In genomic region chr9:110029815-110030480, GRCh38 we compare ENCODE assay signal across 14 cellular contexts.
DNase-seq lines count a peak whose midpoint lies in the region; ATAC-seq and TF ChIP-seq lines count a peak whose summit lies in the region.
"Had no signal": no experiment of that assay in that cellular context is flagged by ENCODE, and none has a peak within 500 bp of the region (broad histone marks: within the 10 kb centered on the region; RNA-seq: fewer than 3 reads in every experiment).

No MANE protein-coding gene starts in this region.

- H3K4me3 Mint-ChIP-seq in naive thymus-derived CD4-positive, alpha-beta T cell = peak overlapping the region in 8 of 10 donors; percentile 1 to 54 (median 42)
- H3K4me3 Mint-ChIP-seq: B cell had no signal

- H3K27ac Mint-ChIP-seq in naive thymus-derived CD4-positive, alpha-beta T cell = peak overlapping the region; percentile 5 to 70 (median 44)
- H3K27ac Mint-ChIP-seq: B cell had no signal

- H3K4me1 ChIP-seq in ACC112 (ENCODE audit: control insufficient read depth, insufficient read depth, low read length, unreplicated experiment) (peaks cover 68% of the 10 kb centered on the region), IMR-90 (ENCODE audit: control insufficient read depth, insufficient read depth, low read length) (peaks cover 20% of the 10 kb centered on the region), vagina (no peaks in the 10 kb centered on the region)
- peaks cover 0 to 19% of the 10 kb centered on the region in 2 donors for H3K4me1 ChIP-seq in naive thymus-derived CD4-positive, alpha-beta T cell (ENCODE audit: control insufficient read depth in 2 of 2, insufficient read depth in 2 of 2, low read length in 2 of 2)

- H3K56ac ChIP-seq in IMR-90 (ENCODE audit: extremely low read depth, insufficient read depth, low read length) = peak overlapping the region; percentile 70

- peak overlapping the region; percentile 98 for H2BK5ac ChIP-seq in IMR-90 (ENCODE audit: low read depth, low read length, poor library complexity, severe bottlenecking)

- WGBS in IMR-90 (ENCODE audit: extremely low coverage in 2 of 2, insufficient read length in 1 of 2), 2 experiments = 100% methylated on average over 1 of the region's 5 CpGs; no CpG with 5 or more reads in 1 of the 2 experiments

- H3K27me3 ChIP-seq in ACC112 (ENCODE audit: insufficient read depth, low read length) (no peaks in the 10 kb centered on the region), IMR-90 (ENCODE audit: control insufficient read depth, insufficient read depth, low read length) (no peaks in the 10 kb centered on the region), vagina (no peaks in the 10 kb centered on the region)
- H3K27me3 ChIP-seq in naive thymus-derived CD4-positive, alpha-beta T cell (ENCODE audit: control insufficient read depth in 2 of 2, insufficient read depth in 2 of 2, low read length in 2 of 2) = no peaks in the 10 kb centered on the region

- no TSS peak for BruUV-seq in IMR-90 (replicated peaks; lab: Mats Ljungman, UMichigan)

- no peaks in the 10 kb centered on the region; the same call in 1 of the 2 replicates for H4K20me1 ChIP-seq in IMR-90 (ENCODE audit: insufficient read depth, low read length)

- no peaks in the 10 kb centered on the region for H3K9me3 Mint-ChIP-seq in naive thymus-derived CD4-positive, alpha-beta T cell

- H3K79me1 ChIP-seq in IMR-90 (ENCODE audit: low read depth in 1 of 2, low read length in 2 of 2) = peaks cover 24 to 67% of the 10 kb centered on the region in 2 experiments

- H3K36me3 ChIP-seq in ACC112 (ENCODE audit: insufficient read depth, low read length) = no peaks in the 10 kb centered on the region
- no peaks in the 10 kb centered on the region for H3K36me3 ChIP-seq in IMR-90 (ENCODE audit: control insufficient read depth, insufficient read depth, low read length)
- no peaks in the 10 kb centered on the region for H3K36me3 ChIP-seq in naive thymus-derived CD4-positive, alpha-beta T cell (ENCODE audit: control insufficient read depth in 2 of 3, insufficient read depth in 3 of 3, low read length in 3 of 3)
- H3K36me3 ChIP-seq in vagina = no peaks in the 10 kb centered on the region

- H3K14ac ChIP-seq in IMR-90 (replicated peaks; ENCODE audit: low read depth, low read length) = peak overlapping the region; percentile 61

- H2AFZ ChIP-seq in ACC112 (ENCODE audit: low read length, unreplicated experiment) (peak overlapping the region; percentile 32), IMR-90 (replicated peaks; ENCODE audit: low read length, poor library complexity) (no peak overlapping the region)

- H3K4ac ChIP-seq in IMR-90 (ENCODE audit: low read depth, low read length) = peak overlapping the region; percentile 99

- H4K91ac ChIP-seq in IMR-90 (ENCODE audit: insufficient read depth, low read depth, low read length) = peak overlapping the region; percentile 55

- intact Hi-C loops in IMR-90 (cut with micrococcal nuclease) (no loop called here), vagina (cut with DNase I) (no loop called here)
- intact Hi-C loops in naive thymus-derived CD4-positive, alpha-beta T cell (cut with micrococcal nuclease) = loop anchor here (1.0 to 2.0 kb wide), 2 partner anchors 18 to 55 kb away; no protein-coding TSS in a partner anchor

- H2BK20ac ChIP-seq in IMR-90 (ENCODE audit: low read depth, low read length) = peak overlapping the region; percentile 85

- H3K9me3 ChIP-seq in IMR-90 (ENCODE audit: control insufficient read depth, insufficient read depth, low read length) (no peaks in the 10 kb centered on the region), vagina (no peaks in the 10 kb centered on the region)
- H3K9me3 ChIP-seq in naive thymus-derived CD4-positive, alpha-beta T cell (ENCODE audit: control insufficient read depth in 2 of 3, low read length in 3 of 3) = no peaks in the 10 kb centered on the region

- POLR2A ChIA-PET in IMR-90 (lab: Charles Lee; ENCODE audit: unreplicated experiment) = interaction anchor here (0.8 to 1.1 kb wide), 2 partner anchors 19 to 21 kb away, joined by 4 read pairs; no protein-coding TSS in a partner anchor
- POLR2A ChIA-PET in naive thymus-derived CD4-positive, alpha-beta T cell (lab: Charles Lee) = no interaction called here

- no peak for TF ChIP-seq CTCF in IMR-90 (conservative IDR thresholded peaks at IDR 0.05; ENCODE audit: low read depth, low read length)
- no peak for TF ChIP-seq CTCF in vagina (IDR thresholded peaks at IDR 0.05)

- H3K18ac ChIP-seq in IMR-90 (ENCODE audit: low read depth, low read length) = peak overlapping the region; percentile 81; the same call in 1 of the 2 replicates

- H3K36me3 Mint-ChIP-seq in naive thymus-derived CD4-positive, alpha-beta T cell = peaks cover 0 to 2% (median 0%) of the 10 kb centered on the region in 5 donors

- dilution Hi-C loops in IMR-90 (cut with HindIII; ENCODE audit: low sequenced_read_pairs, unreplicated experiment) = no loop called here

- H3K4me2 ChIP-seq in IMR-90 (ENCODE audit: low read depth, low read length) = peak overlapping the region; percentile 11; the same call in 1 of the 2 replicates

- no peak for TF ChIP-seq RAD21 in IMR-90 (IDR thresholded peaks at IDR 0.05; ENCODE audit: low read length)

- H3K4me3 ChIP-seq in ACC112 (ENCODE audit: low read depth, low read length) (peak overlapping the region; percentile 46; the same call in 1 of the 2 replicates), IMR-90 (ENCODE audit: insufficient read depth, low read depth, low read length) (no peak overlapping the region), vagina (no peak overlapping the region)
- H3K4me3 ChIP-seq in naive thymus-derived CD4-positive, alpha-beta T cell (ENCODE audit: low read length) = no peak overlapping the region

- no peak overlapping the region for H3K9ac ChIP-seq in IMR-90 (ENCODE audit: low read depth, low read length)

- peak overlapping the region in 1 of 2 experiments; percentile 99; a peak in 2 of 4 replicates for H4K8ac ChIP-seq in IMR-90 (ENCODE audit: low read depth in 2 of 2, low read length in 2 of 2)

- CTCF ChIA-PET in IMR-90 (lab: Yijun Ruan, JAX) = no interaction called here
- CTCF ChIA-PET in naive thymus-derived CD4-positive, alpha-beta T cell (lab: Charles Lee) = no interaction called here

- DNase-seq in IMR-90 (no peak), dermis blood vessel endothelial cell (peak; percentile 55), SHP77 (lab: John Stamatoyannopoulos, UW) (no peak), vagina (ENCODE audit: extremely low spot score in 2 of 2) (no peak)
- peak in 6 of 9 donors; percentile 15 to 60 (median 34) for DNase-seq in naive thymus-derived CD4-positive, alpha-beta T cell
- DNase-seq: islet precursor cell; NCI-H1417 treated with DMSO at 0.1 percent for 48 hours; NCI-H524; stimulated activated CD4-positive, alpha-beta T cell treated with anti-CD3 and anti-CD28 coated beads, Interleukin-15, amount 100 ng/mL, for 24 hours; stimulated activated CD8-positive, alpha-beta memory T cell treated with anti-CD3 and anti-CD28 coated beads, Interleukin-4, amount 100 ng/mL, for 48 hours had no signal

- H3K79me2 ChIP-seq in ACC112 (ENCODE audit: control insufficient read depth, insufficient read depth, low read length, unreplicated experiment) = peaks cover 6% of the 10 kb centered on the region

- H2BK15ac ChIP-seq in IMR-90 (ENCODE audit: low read depth, low read length) = peak overlapping the region; percentile 93

- in situ Hi-C loops in IMR-90 (cut with MboI; ENCODE audit: low sequenced_read_pairs) = no loop called here

- H4K5ac ChIP-seq in IMR-90 (ENCODE audit: low read depth, low read length) = peak overlapping the region; percentile 67

- H3K27me3 Mint-ChIP-seq in naive thymus-derived CD4-positive, alpha-beta T cell = peaks cover 0 to 4% (median 0%) of the 10 kb centered on the region in 5 donors
- H3K27me3 Mint-ChIP-seq: B cell had no signal

- H3K27ac ChIP-seq in ACC112 (ENCODE audit: low read depth, low read length) (peak overlapping the region; percentile 98), IMR-90 (ENCODE audit: insufficient read depth, low read length) (peak overlapping the region; percentile 71), vagina (no peak overlapping the region)
- H3K27ac ChIP-seq in naive thymus-derived CD4-positive, alpha-beta T cell (ENCODE audit: low read depth, low read length) = no peak overlapping the region

- peak overlapping the region; percentile 21 for H3K23ac ChIP-seq in IMR-90 (ENCODE audit: low read depth, low read length)

- H2AK9ac ChIP-seq in IMR-90 (replicated peaks; ENCODE audit: low read depth, low read length, poor library complexity) = no peak overlapping the region

- peaks cover 19% of the 10 kb centered on the region for H3K9me1 ChIP-seq in IMR-90 (ENCODE audit: insufficient read depth, low read length)

- H2AK5ac ChIP-seq in IMR-90 (ENCODE audit: low read depth, low read length) = peak overlapping the region; percentile 72

- peaks cover 15 to 31% (median 27%) of the 10 kb centered on the region in 7 donors for H3K4me1 Mint-ChIP-seq in naive thymus-derived CD4-positive, alpha-beta T cell

- ATAC-seq in IMR-90 (ENCODE audit: low read depth) (no peak), esophagus mucosa (no peak), GM21367 (IDR thresholded peaks at IDR 0.05; ENCODE audit: unreplicated experiment) (no peak)
- ATAC-seq in naive thymus-derived CD4-positive, alpha-beta T cell = peak; percentile 83

- peak overlapping the region; percentile 100 for H2BK120ac ChIP-seq in IMR-90 (ENCODE audit: low read depth, low read length)

- TF ChIP-seq POLR2A in IMR-90 (IDR thresholded peaks at IDR 0.05; ENCODE audit: low read depth, low read length) (no peak), vagina (IDR thresholded peaks at IDR 0.05) (no peak)

TF ChIP-seq in IMR-90, 13 proteins besides CTCF, POLR2A, EP300 and RAD21 (continues in another document):
- no peak for TF ChIP-seq ELK1 (IDR thresholded peaks at IDR 0.05; ENCODE audit: borderline replicate concordance, low read depth, low read length)
- TF ChIP-seq SMC3 (IDR thresholded peaks at IDR 0.05; ENCODE audit: low read depth, low read length) = no peak
- TF ChIP-seq RFX5 (IDR thresholded peaks at IDR 0.05; ENCODE audit: low read depth, low read length) = no peak
- TF ChIP-seq USF2 (IDR thresholded peaks at IDR 0.05; ENCODE audit: low read depth, low read length) = no peak

Comparison
In these comparisons a context has a peak if more than half of its experiments do, and no peak if none do; other contexts are left out.
1. H3K27ac ChIP-seq: peak in ACC112 (single experiment) and IMR-90 (single experiment); none in naive thymus-derived CD4-positive, alpha-beta T cell (single experiment) and vagina (single experiment).
2. DNase-seq: peak in dermis blood vessel endothelial cell (single experiment) and naive thymus-derived CD4-positive, alpha-beta T cell (6 of 9); none in IMR-90 (single experiment), SHP77 (0 of 2) and vagina (0 of 2).
3. intact Hi-C loops: an anchor here in naive thymus-derived CD4-positive, alpha-beta T cell (1.0 to 2.0 kb wide); none called in IMR-90 and vagina.